Comparison of ENCODE assay signal across 15 cellular contexts in genomic region chr17:4520060-4520880, GRCh38. TPM values are rescaled to one million over a fixed set of nuclear protein-coding genes. Genes with fewer than 3 reads are reported as not detected.
DNase-seq lines count a peak whose midpoint lies in the region; ATAC-seq and TF ChIP-seq lines count a peak whose summit lies in the region.
"Had no signal": no experiment of that assay in that cellular context is flagged by ENCODE, and none has a peak within 500 bp of the region (broad histone marks: within the 10 kb centered on the region; RNA-seq: fewer than 3 reads in every experiment).

No MANE protein-coding gene starts in this region.

- H3K36me3 ChIP-seq in body of pancreas (replicated peaks in 1 of 2; ENCODE audit: insufficient read depth in 1 of 2, low read depth in 2 of 2) (no peaks in the 10 kb centered on the region), sigmoid colon (no peaks in the 10 kb centered on the region), Karpas-422 (ENCODE audit: insufficient read depth, low read length) (no peaks in the 10 kb centered on the region)
- H3K36me3 ChIP-seq: thoracic aorta had no signal

- peaks cover 58% of the 10 kb centered on the region for H3K4me1 ChIP-seq in body of pancreas
- H3K4me1 ChIP-seq in sigmoid colon: peaks cover 0 to 12% (median 7%) of the 10 kb centered on the region in 4 donors
- H3K4me1 ChIP-seq in Karpas-422 (ENCODE audit: low read length): no peaks in the 10 kb centered on the region

- TF ChIP-seq POLR2A in body of pancreas (IDR thresholded peaks at IDR 0.05) (no peak), sigmoid colon (IDR thresholded peaks at IDR 0.05) (no peak)

- H3K79me2 ChIP-seq in Karpas-422 (ENCODE audit: low read length): no peaks in the 10 kb centered on the region

- no peak for TF ChIP-seq EP300 in sigmoid colon (IDR thresholded peaks at IDR 0.05)

- H4K20me1 ChIP-seq in Karpas-422 (ENCODE audit: insufficient read depth, low read depth, low read length): no peaks in the 10 kb centered on the region

- no peak overlapping the region for H3K4me2 ChIP-seq in Karpas-422 (ENCODE audit: low read depth, low read length, poor library complexity, severe bottlenecking)

- intact Hi-C loops in body of pancreas (cut with DNase I) (no loop called here), sigmoid colon (cut with DNase I) (no loop called here)

- WGBS in body of pancreas, 2 donors: 88 to 93% methylated on average over 17 to 19 of the region's 19 CpGs
- WGBS in sigmoid colon, 2 donors: 84% methylated on average over 19 of the region's 19 CpGs

- ATAC-seq in body of pancreas: no peak
- ATAC-seq in HG03520 (IDR thresholded peaks at IDR 0.05; ENCODE audit: unreplicated experiment): no peak
- ATAC-seq: activated CD8-positive, alpha-beta T cell treated with anti-CD3 and anti-CD28 coated beads, Interleukin-2, amount 10 ng/mL, durations not matched to agents 7 days and 5 days; naive thymus-derived CD4-positive, alpha-beta T cell had no signal

- no peak overlapping the region for H3K4me3 ChIP-seq in body of pancreas
- H3K4me3 ChIP-seq in sigmoid colon: no peak overlapping the region
- no peak overlapping the region for H3K4me3 ChIP-seq in Karpas-422 (ENCODE audit: low read length)
- H3K4me3 ChIP-seq: thoracic aorta had no signal

- no peak overlapping the region for H2AFZ ChIP-seq in Karpas-422 (ENCODE audit: low read length)

- H3K27ac ChIP-seq in body of pancreas: peak overlapping the region; percentile 69 to 83 (median 77)
- peak overlapping the region; percentile 82 for H3K27ac ChIP-seq in layer of hippocampus (ENCODE audit: low read depth, low read length)
- H3K27ac ChIP-seq in sigmoid colon: peak overlapping the region; percentile 42 to 76 (median 52)
- H3K27ac ChIP-seq in Karpas-422 (ENCODE audit: low read length): no peak overlapping the region

- TF ChIP-seq CTCF in body of pancreas (IDR thresholded peaks at IDR 0.05) (no peak), sigmoid colon (IDR thresholded peaks at IDR 0.05) (no peak)

- H3K9ac ChIP-seq in Karpas-422 (ENCODE audit: low read length): no peak overlapping the region

- H3K9me3 ChIP-seq in body of pancreas: no peaks in the 10 kb centered on the region
- H3K9me3 ChIP-seq in sigmoid colon: no peaks in the 10 kb centered on the region
- no peaks in the 10 kb centered on the region for H3K9me3 ChIP-seq in Karpas-422 (ENCODE audit: low read length)
- H3K9me3 ChIP-seq: thoracic aorta had no signal

- no peaks in the 10 kb centered on the region for H3K9me2 ChIP-seq in Karpas-422 (replicated peaks; ENCODE audit: insufficient read depth, low read length)

- H3K27me3 ChIP-seq in body of pancreas (no peaks in the 10 kb centered on the region), layer of hippocampus (ENCODE audit: control insufficient read depth, insufficient read depth, low read length) (no peaks in the 10 kb centered on the region), sigmoid colon (no peaks in the 10 kb centered on the region), Karpas-422 (ENCODE audit: low read length) (no peaks in the 10 kb centered on the region)

- DNase-seq in A172 (ENCODE audit: low spot score) (peak; percentile 17), body of pancreas (no peak), sigmoid colon (no peak), NCI-H510A treated with DMSO at 0.1 percent for 48 hours (lab: John Stamatoyannopoulos, UW) (no peak), putamen (ENCODE audit: low spot score) (no peak), Karpas-422 (no peak)
- DNase-seq: activated CD8-positive, alpha-beta T cell treated with anti-CD3 and anti-CD28 coated beads, Interleukin-2, amount 10 ng/mL, durations not matched to agents 7 days and 5 days; activated gamma-delta T cell treated with Interleukin-2 at 50 U/mL for 16 hours; cerebellar nuclear complex; DMS 273 treated with DMSO at 0.1 percent for 48 hours; MV-4-11; naive thymus-derived CD4-positive, alpha-beta T cell had no signal

RNA-seq across cellular contexts. Expression of gene SPNS2, which starts 21.6 kb away (rescaled TPM):
- 28.3 and 28.5 TPM in 2 replicates for total RNA-seq in A172 (2014; rRNA removed; shearing (Covaris generic))
- total RNA-seq in body of pancreas (10 to 100 TPM; 19.2 to 58.0 TPM), sigmoid colon (10 to 100 TPM in 1 of 4 donors, 1 to 10 TPM in 3; 5.3 to 10.8 (median 8.3) TPM)
- polyA plus RNA-seq in sigmoid colon: 10 to 100 TPM in 2 of 3 donors, 1 to 10 TPM in 1; 6.6 to 40.5 (median 12.0) TPM
- not detected in 2 replicates for total RNA-seq in Karpas-422 (2014; rRNA removed; shearing (Covaris generic); ENCODE audit: low replicate concordance)
- polyA plus RNA-seq: naive thymus-derived CD4-positive, alpha-beta T cell had no signal

RNA-seq across cellular contexts. Expression of gene MYBBP1A, which starts 34.9 kb away (rescaled TPM):
- 59.0 and 63.5 TPM in 2 replicates for total RNA-seq in A172 (2014; rRNA removed; shearing (Covaris generic))
- total RNA-seq in body of pancreas: 100 to 1,000 TPM in 1 of 2 donors, 10 to 100 TPM in 1; 37.9 to 105 TPM
- total RNA-seq in sigmoid colon: 10 to 100 TPM; 23.2 to 32.4 (median 27.4) TPM
- polyA plus RNA-seq in sigmoid colon: 10 to 100 TPM in 1 of 3 donors, 1 to 10 TPM in 2; 6.6 to 44.5 (median 7.4) TPM
- 48.2 and 76.6 TPM in 2 replicates for total RNA-seq in Karpas-422 (2014; rRNA removed; shearing (Covaris generic); ENCODE audit: low replicate concordance)

RNA-seq across cellular contexts. Expression of gene GGT6, which starts 40.1 kb away (rescaled TPM):
- total RNA-seq in A172 (2014; rRNA removed; shearing (Covaris generic)): not detected in 2 replicates
- total RNA-seq in body of pancreas: 10 to 100 TPM; 29.3 to 85.7 TPM
- total RNA-seq in sigmoid colon: 1 to 10 TPM in 1 of 4 donors, under 1 TPM in 1, not detected in 2; 0.71 to 3.0 TPM
- polyA plus RNA-seq in sigmoid colon: 10 to 100 TPM; 22.2 to 94.4 (median 28.4) TPM
- not detected in 2 replicates for total RNA-seq in Karpas-422 (2014; rRNA removed; shearing (Covaris generic); ENCODE audit: low replicate concordance)
- total RNA-seq: activated CD8-positive, alpha-beta T cell treated with anti-CD3 and anti-CD28 coated beads, Interleukin-2, amount 10 ng/mL, durations not matched to agents 7 days and 5 days; naive thymus-derived CD4-positive, alpha-beta T cell; thoracic aorta had no signal
- polyA plus RNA-seq: naive thymus-derived CD4-positive, alpha-beta T cell had no signal

Comparison
In these comparisons a context has a peak if more than half of its experiments do, and no peak if none do; other contexts are left out.
1. RNA of gene GGT6, which starts 40.1 kb away (total RNA-seq): 29.3 to 85.7 TPM in body of pancreas; 0.71 to 3.0 TPM in sigmoid colon, not detected in A172 and not detected in Karpas-422; every median in the first group is over 4 times any median in the second.